1 cellular context compared by ENCODE assay signal in the genomic region with DNA sequence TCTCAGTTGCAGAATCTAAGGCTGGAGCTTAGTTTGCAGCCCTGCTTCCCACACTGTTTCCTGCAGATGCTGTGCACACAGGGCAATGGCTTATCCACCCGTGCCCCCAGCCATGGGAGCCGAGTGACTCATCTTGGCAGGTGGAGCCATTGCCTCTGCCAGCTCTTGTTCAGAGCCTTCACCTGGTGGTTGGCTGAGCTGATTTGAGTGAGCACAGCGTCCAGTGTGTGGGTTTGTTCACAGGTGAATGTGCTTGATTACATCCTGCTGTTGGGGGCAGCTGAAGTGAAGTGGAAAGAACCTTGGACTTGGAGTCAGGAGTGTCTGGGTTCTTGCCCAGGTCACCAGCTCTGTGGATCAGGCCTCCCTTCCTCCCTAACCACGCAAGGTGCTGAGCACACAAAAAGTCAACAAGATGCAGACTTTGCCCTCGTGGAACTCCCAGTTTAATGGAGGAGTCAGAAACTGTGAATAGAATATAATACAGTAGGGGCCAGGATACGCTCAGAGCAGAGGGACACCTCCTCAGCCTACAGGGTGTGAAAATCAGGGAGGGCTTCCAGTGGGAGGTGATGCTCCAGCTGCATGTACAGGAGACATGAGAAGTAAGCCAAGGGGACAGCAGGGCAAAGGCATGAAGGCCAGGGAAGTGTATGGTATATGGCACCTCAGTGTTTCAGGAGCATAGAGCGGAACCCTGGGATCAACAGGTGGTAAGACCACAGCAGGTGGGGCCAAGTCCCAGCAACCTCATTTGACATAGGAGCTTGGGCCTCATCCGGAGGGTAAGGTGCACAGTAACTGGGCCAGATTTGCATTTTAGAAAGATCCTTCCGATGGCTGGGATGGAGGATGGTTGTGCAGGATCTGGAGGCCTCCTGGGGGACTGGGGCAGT.
TF ChIP-seq lines count a peak whose summit lies in the region.

No MANE protein-coding gene starts in this region.

TF ChIP-seq in H1, 55 proteins besides CTCF, POLR2A, EP300 and RAD21:
- TF ChIP-seq RNF2 (IDR thresholded peaks at IDR 0.05; ENCODE audit: borderline replicate concordance, low read depth, low read length, missing control alignments, poor library complexity, severe bottlenecking) (no peak), TBP (IDR thresholded peaks at IDR 0.05; ENCODE audit: low read depth, low read length) (no peak), TAF7 (optimal IDR thresholded peaks at IDR 0.05; ENCODE audit: borderline replicate concordance, low read depth, low read length) (no peak), POLR2AphosphoS5 (IDR thresholded peaks at IDR 0.05; ENCODE audit: low read depth, low read length) (no peak), HDAC6 (IDR thresholded peaks at IDR 0.05; ENCODE audit: low read depth, low read length) (no peak), CHD2 (IDR thresholded peaks at IDR 0.05; ENCODE audit: low read length) (no peak), SIRT6 (IDR thresholded peaks at IDR 0.05; ENCODE audit: low read length) (no peak), SP4 (IDR thresholded peaks at IDR 0.05; ENCODE audit: low read length) (no peak), KDM5A (IDR thresholded peaks at IDR 0.05; ENCODE audit: low read length) (no peak), ASH2L (IDR thresholded peaks at IDR 0.05; ENCODE audit: low read length) (no peak), JUND (IDR thresholded peaks at IDR 0.05; ENCODE audit: low read length) (no peak), TEAD4 (IDR thresholded peaks at IDR 0.05; ENCODE audit: low read depth, low read length) (no peak)
- TF ChIP-seq, protein P1, sequence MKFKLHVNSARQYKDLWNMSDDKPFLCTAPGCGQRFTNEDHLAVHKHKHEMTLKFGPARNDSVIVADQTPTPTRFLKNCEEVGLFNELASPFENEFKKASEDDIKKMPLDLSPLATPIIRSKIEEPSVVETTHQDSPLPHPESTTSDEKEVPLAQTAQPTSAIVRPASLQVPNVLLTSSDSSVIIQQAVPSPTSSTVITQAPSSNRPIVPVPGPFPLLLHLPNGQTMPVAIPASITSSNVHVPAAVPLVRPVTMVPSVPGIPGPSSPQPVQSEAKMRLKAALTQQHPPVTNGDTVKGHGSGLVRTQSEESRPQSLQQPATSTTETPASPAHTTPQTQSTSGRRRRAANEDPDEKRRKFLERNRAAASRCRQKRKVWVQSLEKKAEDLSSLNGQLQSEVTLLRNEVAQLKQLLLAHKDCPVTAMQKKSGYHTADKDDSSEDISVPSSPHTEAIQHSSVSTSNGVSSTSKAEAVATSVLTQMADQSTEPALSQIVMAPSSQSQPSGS (IDR thresholded peaks at IDR 0.05; ENCODE audit: low read length): no peak
- TF ChIP-seq, protein P2, sequence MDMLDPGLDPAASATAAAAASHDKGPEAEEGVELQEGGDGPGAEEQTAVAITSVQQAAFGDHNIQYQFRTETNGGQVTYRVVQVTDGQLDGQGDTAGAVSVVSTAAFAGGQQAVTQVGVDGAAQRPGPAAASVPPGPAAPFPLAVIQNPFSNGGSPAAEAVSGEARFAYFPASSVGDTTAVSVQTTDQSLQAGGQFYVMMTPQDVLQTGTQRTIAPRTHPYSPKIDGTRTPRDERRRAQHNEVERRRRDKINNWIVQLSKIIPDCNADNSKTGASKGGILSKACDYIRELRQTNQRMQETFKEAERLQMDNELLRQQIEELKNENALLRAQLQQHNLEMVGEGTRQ (IDR thresholded peaks at IDR 0.05; ENCODE audit: low read length): no peak
- TF ChIP-seq, protein P3, sequence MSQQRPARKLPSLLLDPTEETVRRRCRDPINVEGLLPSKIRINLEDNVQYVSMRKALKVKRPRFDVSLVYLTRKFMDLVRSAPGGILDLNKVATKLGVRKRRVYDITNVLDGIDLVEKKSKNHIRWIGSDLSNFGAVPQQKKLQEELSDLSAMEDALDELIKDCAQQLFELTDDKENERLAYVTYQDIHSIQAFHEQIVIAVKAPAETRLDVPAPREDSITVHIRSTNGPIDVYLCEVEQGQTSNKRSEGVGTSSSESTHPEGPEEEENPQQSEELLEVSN (IDR thresholded peaks at IDR 0.05): no peak
